In the genomic region with DNA sequence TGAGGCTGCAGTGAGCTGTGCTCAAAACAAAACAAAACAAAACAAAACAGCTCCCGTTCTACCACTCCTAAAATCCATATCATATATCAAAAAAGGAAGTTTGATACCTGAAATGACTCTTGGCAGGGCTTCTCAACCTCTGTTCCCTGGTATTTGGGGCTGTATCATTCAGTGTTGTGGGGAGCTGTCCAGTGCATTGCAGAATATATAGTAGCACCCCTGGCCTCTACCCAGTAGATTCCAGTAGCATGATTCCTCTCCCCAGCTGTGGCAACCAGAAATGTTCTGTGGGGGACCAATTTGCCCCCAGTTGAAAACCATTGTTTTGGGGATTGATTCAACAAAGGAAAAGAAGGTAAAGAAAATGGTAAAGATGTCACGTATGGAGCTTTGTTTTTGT, we compare ENCODE assay signal across 1 cellular context.
TF ChIP-seq lines count a peak whose summit lies in the region.

No MANE protein-coding gene starts in this region.

TF ChIP-seq in IMR-90, 13 proteins besides CTCF, POLR2A, EP300 and RAD21:
- TF ChIP-seq MAZ (IDR thresholded peaks at IDR 0.05; ENCODE audit: borderline replicate concordance, low read depth, low read length) (no peak), FOS (IDR thresholded peaks at IDR 0.05; ENCODE audit: low read depth, low read length) (no peak), SMC3 (IDR thresholded peaks at IDR 0.05; ENCODE audit: low read depth, low read length) (no peak), RCOR1 (IDR thresholded peaks at IDR 0.05; ENCODE audit: insufficient replicate concordance, low read length) (no peak)
